1 cellular context compared by ENCODE assay signal in the genomic region with DNA sequence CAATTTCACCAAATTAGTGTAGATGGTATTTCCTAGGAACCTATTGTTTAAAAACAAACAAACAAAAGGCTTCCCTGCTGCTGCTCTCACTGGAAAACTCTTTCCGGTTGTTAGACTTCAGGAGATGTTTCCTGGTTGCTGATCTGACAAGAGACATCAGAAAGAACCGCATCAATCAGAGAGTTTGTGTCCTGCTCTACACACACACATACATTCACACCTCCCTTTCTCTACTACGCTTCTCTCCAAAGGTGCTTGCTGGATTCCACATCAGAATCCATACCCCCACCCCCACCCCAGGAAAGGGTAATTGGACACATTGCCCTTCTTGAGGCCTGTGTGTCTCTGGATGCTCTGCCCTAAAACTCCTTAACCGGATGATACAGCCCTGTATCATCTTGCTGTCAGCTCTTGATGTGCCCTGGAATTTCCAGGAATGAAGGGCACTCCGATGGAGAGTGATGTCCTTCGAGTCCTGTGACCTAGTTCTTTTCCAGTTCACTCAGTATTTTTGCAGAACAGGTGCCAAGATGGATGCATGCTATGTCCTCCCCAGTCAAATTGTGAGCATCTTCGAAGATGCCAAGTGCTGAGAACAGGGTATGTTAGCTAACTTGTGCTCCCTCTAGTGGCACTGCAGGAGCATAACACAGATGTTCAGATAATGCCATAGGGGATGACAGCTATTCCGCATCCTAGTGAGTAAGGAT.
A peak's percentile ranks its signal among the peaks of the same experiment; 100 is the strongest.
TF ChIP-seq lines count a peak whose summit lies in the region.

No MANE protein-coding gene starts in this region.

TF ChIP-seq in IMR-90, 13 proteins besides CTCF, POLR2A, EP300 and RAD21:
- TF ChIP-seq RFX5 (IDR thresholded peaks at IDR 0.05; ENCODE audit: low read depth, low read length) (no peak), SMC3 (IDR thresholded peaks at IDR 0.05; ENCODE audit: low read depth, low read length) (peak; percentile 55)
